8 cellular contexts compared by ENCODE assay signal in genomic region chr17:62652251-62653001, GRCh38. TPM values are rescaled to one million over a fixed set of nuclear protein-coding genes. Genes with fewer than 3 reads are reported as not detected.
DNase-seq lines count a peak whose midpoint lies in the region; ATAC-seq and TF ChIP-seq lines count a peak whose summit lies in the region.

No MANE protein-coding gene starts in this region.

- H3K4me1 Mint-ChIP-seq in activated B cell treated with CpG ODN at 0.5 μM for 24 hours (peaks cover 23% of the 10 kb centered on the region), endothelial cell (ENCODE audit: unreplicated experiment) (peaks cover 21% of the 10 kb centered on the region)

- H3K4me3 ChIP-seq in GM12864 (ENCODE audit: low read depth, low read length) (peak overlapping the region; percentile 44), mononuclear cell (ENCODE audit: low read length) (peak overlapping the region; percentile 33), thymus (ENCODE audit: low read length) (peak overlapping the region; percentile 64)

- POLR2A ChIA-PET in activated B cell treated with CpG ODN at 0.5 μM for 24 hours (lab: Charles Lee) = interaction anchor here (0.5 to 0.7 kb wide), 3 partner anchors 24 to 1279 kb away, joined by 3 to 6 read pairs (median 5); no protein-coding TSS in a partner anchor

- H3K36me3 ChIP-seq in thymus (ENCODE audit: control insufficient read depth, insufficient read depth) = no peaks in the 10 kb centered on the region

- WGBS in thymus = 2% methylated on average over 57 of the region's 57 CpGs

- intact Hi-C loops in activated B cell treated with CpG ODN at 0.5 μM for 24 hours (cut with micrococcal nuclease) = loop anchor here (1.0 kb wide), 1 partner anchor 72 kb away; no protein-coding TSS in a partner anchor

- peak overlapping the region; percentile 68 for H3K27ac ChIP-seq in thymus (ENCODE audit: low read depth)

- H3K4me1 ChIP-seq in mononuclear cell (ENCODE audit: insufficient read depth, low read length) (peaks cover 25% of the 10 kb centered on the region), thymus (ENCODE audit: control insufficient read depth, insufficient read depth, low read length) (no peaks in the 10 kb centered on the region)

- no peaks in the 10 kb centered on the region for H3K9me3 Mint-ChIP-seq in activated B cell treated with CpG ODN at 0.5 μM for 24 hours
- no peaks in the 10 kb centered on the region for H3K9me3 Mint-ChIP-seq in endothelial cell (ENCODE audit: unreplicated experiment)

- CTCF ChIA-PET in activated B cell treated with CpG ODN at 0.5 μM for 24 hours (lab: Charles Lee) = no interaction called here

- H3K9me3 ChIP-seq in mononuclear cell (ENCODE audit: low read depth, low read length) (no peaks in the 10 kb centered on the region), thymus (ENCODE audit: control insufficient read depth) (no peaks in the 10 kb centered on the region)

- H3K4me3 Mint-ChIP-seq in activated B cell treated with CpG ODN at 0.5 μM for 24 hours = peak overlapping the region; percentile 87
- H3K4me3 Mint-ChIP-seq in endothelial cell (ENCODE audit: unreplicated experiment) = peak overlapping the region; percentile 84

- H3K27me3 Mint-ChIP-seq in activated B cell treated with CpG ODN at 0.5 μM for 24 hours (no peaks in the 10 kb centered on the region), endothelial cell (ENCODE audit: unreplicated experiment) (peaks cover 9% of the 10 kb centered on the region)

- TF ChIP-seq CTCF in GM12864 (IDR thresholded peaks at IDR 0.05; ENCODE audit: low read depth, low read length, missing control alignments) (no peak), activated B cell treated with CpG ODN at 0.5 μM for 24 hours (IDR thresholded peaks at IDR 0.05) (no peak), endothelial cell (IDR thresholded peaks at IDR 0.05; ENCODE audit: unreplicated experiment) (no peak)

- no peaks in the 10 kb centered on the region for H3K27me3 ChIP-seq in mononuclear cell (ENCODE audit: insufficient read depth, low read length)
- H3K27me3 ChIP-seq in thymus (ENCODE audit: control insufficient read depth, insufficient read depth) = no peaks in the 10 kb centered on the region

- H3K27ac Mint-ChIP-seq in activated B cell treated with CpG ODN at 0.5 μM for 24 hours (peak overlapping the region; percentile 71), endothelial cell (ENCODE audit: unreplicated experiment) (peak overlapping the region; percentile 70)

- peak; percentile 8 for ATAC-seq in activated B cell treated with CpG ODN at 0.5 μM for 24 hours (ENCODE audit: low read depth)
- ATAC-seq in HG02981 (IDR thresholded peaks at IDR 0.05; ENCODE audit: unreplicated experiment) = no peak
- no peak for ATAC-seq in HG02759 (IDR thresholded peaks at IDR 0.05; ENCODE audit: unreplicated experiment)

- no peak for DNase-seq in GM12864 (ENCODE audit: low read depth)
- DNase-seq in NCI-H146 (lab: John Stamatoyannopoulos, UW) = peak; percentile 56
- DNase-seq in activated B cell treated with CpG ODN at 0.5 μM for 24 hours = peak; percentile 32
- peak; percentile 61 for DNase-seq in endothelial cell (ENCODE audit: low spot score)

- H3K36me3 Mint-ChIP-seq in activated B cell treated with CpG ODN at 0.5 μM for 24 hours (ENCODE audit: low read depth) (no peaks in the 10 kb centered on the region), endothelial cell (ENCODE audit: low read depth, unreplicated experiment) (peaks cover 3% of the 10 kb centered on the region)

RNA-seq across cellular contexts. Expression of gene MRC2, which starts 25.0 kb away (rescaled TPM):
- total RNA-seq in activated B cell treated with CpG ODN at 0.5 μM for 24 hours (0.10 and 0.11 TPM in 2 replicates), endothelial cell (ENCODE audit: unreplicated experiment) (120 TPM), mononuclear cell (1.7 TPM)
- polyA plus RNA-seq in thymus = 14.5 TPM

Comparison
In these comparisons a context has a peak if more than half of its experiments do, and no peak if none do; other contexts are left out.
1. RNA of gene MRC2, which starts 25.0 kb away (total RNA-seq): 120 TPM in endothelial cell (single experiment); 1.7 TPM in mononuclear cell (single experiment) and 0.10 to 0.11 TPM in activated B cell treated with CpG ODN at 0.5 μM for 24 hours; every median in the first group is over 10 times any median in the second.
2. Peak in every context shown above with its lines, with median percentiles within 50 percentile points of each other: H3K4me3 ChIP-seq.